8 cellular contexts compared by ENCODE assay signal in the genomic region with DNA sequence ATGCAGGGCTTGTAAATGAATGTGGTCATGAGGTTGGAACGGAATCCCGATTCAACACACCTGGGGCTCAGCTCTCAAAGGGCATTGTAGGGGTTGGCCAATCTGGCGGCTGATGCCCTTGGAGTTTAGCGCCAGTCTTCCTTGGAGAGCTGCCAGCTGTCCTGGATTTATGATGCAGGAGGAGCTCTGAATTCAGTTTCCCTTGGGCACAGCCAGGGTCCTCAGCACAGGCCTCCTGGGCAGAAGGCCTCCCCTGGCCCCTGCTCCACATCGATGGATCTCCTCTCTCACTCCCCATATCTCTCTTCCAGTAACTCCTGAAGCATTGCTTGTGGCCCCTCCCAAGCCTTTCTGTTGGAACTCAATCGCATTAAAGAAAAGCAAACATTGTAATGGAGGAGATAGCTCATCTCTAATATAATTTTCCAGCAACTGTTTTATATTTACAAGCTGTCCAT. TPM values are rescaled to one million over a fixed set of nuclear protein-coding genes. Genes with fewer than 3 reads are reported as not detected.
DNase-seq lines count a peak whose midpoint lies in the region; ATAC-seq and TF ChIP-seq lines count a peak whose summit lies in the region.

No MANE protein-coding gene starts in this region.

- H3K27me3 Mint-ChIP-seq in Caco-2 (ENCODE audit: insufficient read depth, unreplicated experiment): peaks cover 5% of the 10 kb centered on the region

- H3K4me1 Mint-ChIP-seq in Caco-2 (ENCODE audit: low read depth, unreplicated experiment): peaks cover 35% of the 10 kb centered on the region

- H3K4me1 ChIP-seq in Caco-2 (peaks cover 65% of the 10 kb centered on the region), mucosa of descending colon (ENCODE audit: low read depth) (peaks cover 21% of the 10 kb centered on the region), spleen (peaks cover 6 to 39% (median 25%) of the 10 kb centered on the region in 6 donors)

- H3K27ac Mint-ChIP-seq in Caco-2 (ENCODE audit: unreplicated experiment): no peak overlapping the region

- intact Hi-C loops in Caco-2 (cut with micrococcal nuclease; ENCODE audit: unreplicated experiment) (no loop called here), mucosa of descending colon (cut with DNase I, micrococcal nuclease) (loop anchor here in 1 of 2 donors (10.0 kb wide), 1 partner anchor 161 kb away; no protein-coding TSS in a partner anchor), spleen (cut with DNase I; ENCODE audit: low total_unique reads) (no loop called here)

- H3K4me3 ChIP-seq in Caco-2 (ENCODE audit: low read depth, low read length) (no peak overlapping the region), mucosa of descending colon (no peak overlapping the region), spleen (peak overlapping the region in 1 of 8 donors; percentile 88)

- DNase-seq in Caco-2 (no peak), NCI-H1092 treated with DMSO at 0.1 percent for 48 hours (lab: John Stamatoyannopoulos, UW) (peak; percentile 57), mucosa of descending colon (peak; percentile 65 to 89 (median 77)), spleen (no peak)
- DNase-seq in stimulated activated CD8-positive, alpha-beta memory T cell treated with anti-CD3 and anti-CD28 coated beads, Interleukin-4, amount 100 ng/mL, for 48 hours: no peak

- 85 to 91% (median 89%) methylated on average over 6 of the region's 6 CpGs for WGBS in spleen, 5 donors

- H3K27ac ChIP-seq in spleen: no peak overlapping the region

- BruUV-seq in Caco-2 (replicated peaks; lab: Mats Ljungman, UMichigan): no TSS peak

- TF ChIP-seq POLR2A in spleen (IDR thresholded peaks at IDR 0.05): no peak

- peaks cover 26% of the 10 kb centered on the region for H3K36me3 Mint-ChIP-seq in Caco-2 (ENCODE audit: insufficient read depth, unreplicated experiment)

- H3K27me3 ChIP-seq in Caco-2 (replicated peaks; ENCODE audit: control insufficient read depth, insufficient read depth, low read length) (no peaks in the 10 kb centered on the region), spleen (replicated peaks in 1 of 7) (peaks cover 0 to 20% (median 0%) of the 10 kb centered on the region in 7 donors)

- POLR2A ChIA-PET in Caco-2 (lab: Charles Lee): no interaction called here

- H3K9me3 Mint-ChIP-seq in Caco-2 (ENCODE audit: unreplicated experiment): no peaks in the 10 kb centered on the region

- TF ChIP-seq CTCF in Caco-2 (IDR thresholded peaks at IDR 0.05; ENCODE audit: insufficient read depth in 1 of 2, low read depth in 1 of 2, low read length in 1 of 2, severe bottlenecking in 1 of 2, unreplicated experiment in 1 of 2) (no peak), mucosa of descending colon (IDR thresholded peaks at IDR 0.05) (no peak), spleen (IDR thresholded peaks at IDR 0.05 in 8 of 11, conservative IDR thresholded peaks at IDR 0.05 in 3 of 11) (no peak)

- H3K4me3 Mint-ChIP-seq in Caco-2 (ENCODE audit: unreplicated experiment): peak overlapping the region; percentile 99

- ATAC-seq in SK-N-SH treated with all-trans-retinoic acid at 6 μM for 48 hours: peak; percentile 3; the same call in 2 of the 3 replicates
- ATAC-seq in mucosa of descending colon: peak; percentile 55
- no peak for ATAC-seq in GM21737 (IDR thresholded peaks at IDR 0.05; ENCODE audit: unreplicated experiment)
- no peak for ATAC-seq in HG02623 (IDR thresholded peaks at IDR 0.05; ENCODE audit: unreplicated experiment)

- CTCF ChIA-PET in Caco-2 (lab: Charles Lee): no interaction called here

- H3K9me3 ChIP-seq in Caco-2 (no peaks in the 10 kb centered on the region), mucosa of descending colon (no peaks in the 10 kb centered on the region), spleen (no peaks in the 10 kb centered on the region)

- no peaks in the 10 kb centered on the region for H3K36me3 ChIP-seq in Caco-2 (ENCODE audit: control insufficient read depth, insufficient read depth, low read length)
- H3K36me3 ChIP-seq in mucosa of descending colon (ENCODE audit: low read depth): no peaks in the 10 kb centered on the region
- H3K36me3 ChIP-seq in spleen: no peaks in the 10 kb centered on the region

TF ChIP-seq in SK-N-SH treated with all-trans-retinoic acid at 6 μM for 48 hours, 23 proteins besides CTCF, POLR2A, EP300 and RAD21 (continues in another document):
- peak; percentile 36; the same call in 1 of the 2 replicates for TF ChIP-seq ZFP3 (CRISPR knock-in tag; IDR thresholded peaks at IDR 0.05)
- peak; percentile 83; the same call in 1 of the 2 replicates for TF ChIP-seq SNAI2 (CRISPR knock-in tag; IDR thresholded peaks at IDR 0.05)
- TF ChIP-seq PPARA (CRISPR knock-in tag; IDR thresholded peaks at IDR 0.05; ENCODE audit: borderline replicate concordance): no peak
- TF ChIP-seq TCF4 (CRISPR knock-in tag; IDR thresholded peaks at IDR 0.05; ENCODE audit: borderline replicate concordance): peak; percentile 44; the same call in 1 of the 2 replicates
- TF ChIP-seq, protein P1, sequence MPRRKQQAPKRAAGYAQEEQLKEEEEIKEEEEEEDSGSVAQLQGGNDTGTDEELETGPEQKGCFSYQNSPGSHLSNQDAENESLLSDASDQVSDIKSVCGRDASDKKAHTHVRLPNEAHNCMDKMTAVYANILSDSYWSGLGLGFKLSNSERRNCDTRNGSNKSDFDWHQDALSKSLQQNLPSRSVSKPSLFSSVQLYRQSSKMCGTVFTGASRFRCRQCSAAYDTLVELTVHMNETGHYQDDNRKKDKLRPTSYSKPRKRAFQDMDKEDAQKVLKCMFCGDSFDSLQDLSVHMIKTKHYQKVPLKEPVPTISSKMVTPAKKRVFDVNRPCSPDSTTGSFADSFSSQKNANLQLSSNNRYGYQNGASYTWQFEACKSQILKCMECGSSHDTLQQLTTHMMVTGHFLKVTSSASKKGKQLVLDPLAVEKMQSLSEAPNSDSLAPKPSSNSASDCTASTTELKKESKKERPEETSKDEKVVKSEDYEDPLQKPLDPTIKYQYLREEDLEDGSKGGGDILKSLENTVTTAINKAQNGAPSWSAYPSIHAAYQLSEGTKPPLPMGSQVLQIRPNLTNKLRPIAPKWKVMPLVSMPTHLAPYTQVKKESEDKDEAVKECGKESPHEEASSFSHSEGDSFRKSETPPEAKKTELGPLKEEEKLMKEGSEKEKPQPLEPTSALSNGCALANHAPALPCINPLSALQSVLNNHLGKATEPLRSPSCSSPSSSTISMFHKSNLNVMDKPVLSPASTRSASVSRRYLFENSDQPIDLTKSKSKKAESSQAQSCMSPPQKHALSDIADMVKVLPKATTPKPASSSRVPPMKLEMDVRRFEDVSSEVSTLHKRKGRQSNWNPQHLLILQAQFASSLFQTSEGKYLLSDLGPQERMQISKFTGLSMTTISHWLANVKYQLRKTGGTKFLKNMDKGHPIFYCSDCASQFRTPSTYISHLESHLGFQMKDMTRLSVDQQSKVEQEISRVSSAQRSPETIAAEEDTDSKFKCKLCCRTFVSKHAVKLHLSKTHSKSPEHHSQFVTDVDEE (CRISPR knock-in tag; IDR thresholded peaks at IDR 0.05): peak; percentile 74; the same call in 1 of the 2 replicates
- no peak for TF ChIP-seq BACH2 (CRISPR knock-in tag; IDR thresholded peaks at IDR 0.05; ENCODE audit: borderline replicate concordance)
- TF ChIP-seq, protein P2, sequence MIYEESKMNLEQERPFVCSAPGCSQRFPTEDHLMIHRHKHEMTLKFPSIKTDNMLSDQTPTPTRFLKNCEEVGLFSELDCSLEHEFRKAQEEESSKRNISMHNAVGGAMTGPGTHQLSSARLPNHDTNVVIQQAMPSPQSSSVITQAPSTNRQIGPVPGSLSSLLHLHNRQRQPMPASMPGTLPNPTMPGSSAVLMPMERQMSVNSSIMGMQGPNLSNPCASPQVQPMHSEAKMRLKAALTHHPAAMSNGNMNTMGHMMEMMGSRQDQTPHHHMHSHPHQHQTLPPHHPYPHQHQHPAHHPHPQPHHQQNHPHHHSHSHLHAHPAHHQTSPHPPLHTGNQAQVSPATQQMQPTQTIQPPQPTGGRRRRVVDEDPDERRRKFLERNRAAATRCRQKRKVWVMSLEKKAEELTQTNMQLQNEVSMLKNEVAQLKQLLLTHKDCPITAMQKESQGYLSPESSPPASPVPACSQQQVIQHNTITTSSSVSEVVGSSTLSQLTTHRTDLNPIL (CRISPR knock-in tag; IDR thresholded peaks at IDR 0.05; ENCODE audit: low read depth): peak; percentile 76
- TF ChIP-seq ISL1 (CRISPR knock-in tag; IDR thresholded peaks at IDR 0.05): peak; percentile 92
- no peak for TF ChIP-seq ARNTL (CRISPR knock-in tag; IDR thresholded peaks at IDR 0.05; ENCODE audit: borderline replicate concordance, low read depth)
- TF ChIP-seq, protein P3, sequence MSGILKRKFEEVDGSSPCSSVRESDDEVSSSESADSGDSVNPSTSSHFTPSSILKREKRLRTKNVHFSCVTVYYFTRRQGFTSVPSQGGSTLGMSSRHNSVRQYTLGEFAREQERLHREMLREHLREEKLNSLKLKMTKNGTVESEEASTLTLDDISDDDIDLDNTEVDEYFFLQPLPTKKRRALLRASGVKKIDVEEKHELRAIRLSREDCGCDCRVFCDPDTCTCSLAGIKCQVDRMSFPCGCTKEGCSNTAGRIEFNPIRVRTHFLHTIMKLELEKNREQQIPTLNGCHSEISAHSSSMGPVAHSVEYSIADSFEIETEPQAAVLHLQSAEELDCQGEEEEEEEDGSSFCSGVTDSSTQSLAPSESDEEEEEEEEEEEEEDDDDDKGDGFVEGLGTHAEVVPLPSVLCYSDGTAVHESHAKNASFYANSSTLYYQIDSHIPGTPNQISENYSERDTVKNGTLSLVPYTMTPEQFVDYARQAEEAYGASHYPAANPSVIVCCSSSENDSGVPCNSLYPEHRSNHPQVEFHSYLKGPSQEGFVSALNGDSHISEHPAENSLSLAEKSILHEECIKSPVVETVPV (CRISPR knock-in tag; IDR thresholded peaks at IDR 0.05): 0 out of 2 replicates have a peak, but pooled peaks have one; percentile 23
- TF ChIP-seq GLIS3 (CRISPR knock-in tag; IDR thresholded peaks at IDR 0.05): no peak
- TF ChIP-seq ESRRG (CRISPR knock-in tag; IDR thresholded peaks at IDR 0.05): peak; percentile 96

RNA-seq across cellular contexts. Expression of a gene that starts 1.0 kb away (rescaled TPM):
- total RNA-seq in Caco-2 (2022) (27.8 and 29.1 TPM in 2 replicates), mucosa of descending colon (10 to 100 TPM; 10.4 to 23.2 (median 11.9) TPM), spleen (10 to 100 TPM in 6 of 7 donors, 1 to 10 TPM in 1; 9.6 to 28.1 (median 21.0) TPM)
- polyA plus RNA-seq in spleen: 1 to 10 TPM; 2.5 to 4.8 (median 3.5) TPM

Comparison
In these comparisons a context has a peak if more than half of its experiments do, and no peak if none do; other contexts are left out.
1. DNase-seq: peak in NCI-H1092 treated with DMSO at 0.1 percent for 48 hours (single experiment) and mucosa of descending colon (3 of 3); none in Caco-2 (0 of 2), stimulated activated CD8-positive, alpha-beta memory T cell treated with anti-CD3 and anti-CD28 coated beads, Interleukin-4, amount 100 ng/mL, for 48 hours (single experiment) and spleen (single experiment).
2. ATAC-seq: peak in SK-N-SH treated with all-trans-retinoic acid at 6 μM for 48 hours (single experiment) and mucosa of descending colon (single experiment); none in GM21737 (single experiment) and HG02623 (single experiment).